Comparison of ENCODE assay signal across 17 cellular contexts in the genomic region with DNA sequence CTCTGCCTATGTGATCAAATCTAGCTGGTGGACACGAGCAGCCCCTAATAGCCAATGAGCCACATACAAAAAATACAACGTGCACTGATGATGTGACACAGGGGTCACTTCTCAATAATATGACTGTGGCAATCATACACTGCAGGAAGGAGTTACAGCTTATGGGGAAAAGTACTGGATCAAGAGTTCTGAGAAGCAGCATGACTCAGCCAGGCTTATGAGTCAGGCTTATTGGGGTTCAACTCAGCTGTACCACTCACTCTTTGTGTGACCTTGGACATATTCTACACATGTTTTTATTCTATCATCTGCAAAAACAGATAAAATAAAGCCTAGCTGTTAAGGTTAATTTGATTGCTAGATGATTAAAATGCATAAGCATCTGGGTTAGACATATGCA.
A peak's percentile ranks its signal among the peaks of the same experiment; 100 is the strongest.
DNase-seq lines count a peak whose midpoint lies in the region; ATAC-seq and TF ChIP-seq lines count a peak whose summit lies in the region.
"Had no signal": no experiment of that assay in that cellular context is flagged by ENCODE, and none has a peak within 500 bp of the region (broad histone marks: within the 10 kb centered on the region; RNA-seq: fewer than 3 reads in every experiment).

No MANE protein-coding gene starts in this region.

- no peak overlapping the region for H2BK12ac ChIP-seq in neuronal stem cell (ENCODE audit: low read length)

- no peak overlapping the region for H4K91ac ChIP-seq in neuronal stem cell (ENCODE audit: low read depth, low read length, poor library complexity)

- H2AFZ ChIP-seq in neuronal stem cell (ENCODE audit: low read length), result no peak overlapping the region
- H2AFZ ChIP-seq: GM23338 had no signal

- no peak overlapping the region for H3K14ac ChIP-seq in neuronal stem cell (ENCODE audit: low read length)

- peak overlapping the region; percentile 11 for H3K18ac ChIP-seq in neuronal stem cell (ENCODE audit: low read length)

- H3K4me1 ChIP-seq in neuronal stem cell (ENCODE audit: control insufficient read depth in 2 of 2, insufficient read depth in 1 of 2, low read depth in 1 of 2, low read length in 2 of 2), result peaks cover 4 to 10% of the 10 kb centered on the region in 2 donors
- H3K4me1 ChIP-seq: gastrocnemius medialis, stomach had no signal

- no peak overlapping the region for H2BK15ac ChIP-seq in neuronal stem cell (ENCODE audit: low read length)

- H3K4me3 ChIP-seq in epithelial cell of proximal tubule (ENCODE audit: low read depth, low read length) (no peak overlapping the region), neuronal stem cell (ENCODE audit: low read length in 2 of 2) (no peak overlapping the region)
- H3K4me3 ChIP-seq: gastrocnemius medialis, GM23338, mucosa of descending colon, stomach had no signal

- H3K9me3 ChIP-seq in neuronal stem cell (replicated peaks in 1 of 2; ENCODE audit: control insufficient read depth in 2 of 2, insufficient read depth in 1 of 2, low read depth in 1 of 2, low read length in 2 of 2), result no peaks in the 10 kb centered on the region
- H3K9me3 ChIP-seq: gastrocnemius medialis, mucosa of descending colon, stomach had no signal

- H3K4me2 ChIP-seq in neuronal stem cell (ENCODE audit: insufficient read depth, low read length, poor library complexity, severe bottlenecking), result no peak overlapping the region
- H3K4me2 ChIP-seq: GM23338 had no signal

- no peak for TF ChIP-seq CTCF in epithelial cell of proximal tubule (conservative IDR thresholded peaks at IDR 0.05; ENCODE audit: low read depth, low read length)

- no peak overlapping the region for H3K23ac ChIP-seq in neuronal stem cell (ENCODE audit: low read depth, low read length, poor library complexity)

- H3K36me3 ChIP-seq in neuronal stem cell (replicated peaks in 1 of 2; ENCODE audit: control insufficient read depth in 2 of 2, insufficient read depth in 2 of 2, low read length in 2 of 2), result no peaks in the 10 kb centered on the region
- H3K36me3 ChIP-seq: gastrocnemius medialis, stomach had no signal

- no CpG with 5 or more reads among the region's 2 CpGs for WGBS in neuronal stem cell (ENCODE audit: extremely low coverage in 2 of 2, insufficient read length in 2 of 2, insufficient replicate concordance in 1 of 2), 2 donors

- H2BK120ac ChIP-seq in neuronal stem cell (ENCODE audit: low read depth, low read length), result no peak overlapping the region

- no peak for ATAC-seq in GM19467 (IDR thresholded peaks at IDR 0.05; ENCODE audit: unreplicated experiment)
- no peak for ATAC-seq in GM21390 (IDR thresholded peaks at IDR 0.05; ENCODE audit: unreplicated experiment)
- ATAC-seq: activated CD4-positive, alpha-beta T cell treated with anti-CD3 and anti-CD28 coated beads for 36 hours; effector memory CD8-positive, alpha-beta T cell; gastrocnemius medialis; GM23338; left lobe of liver; mucosa of descending colon had no signal

- H2AK5ac ChIP-seq in neuronal stem cell (ENCODE audit: low read depth, low read length), result no peak overlapping the region

- peak; percentile 40 for DNase-seq in HS-27A (ENCODE audit: low read depth)
- peak; percentile 9 for DNase-seq in SW480 (ENCODE audit: low spot score)
- DNase-seq in epithelial cell of proximal tubule (ENCODE audit: low read depth), result peak; percentile 3
- DNase-seq in neuronal stem cell (ENCODE audit: low spot score), result no peak
- no peak for DNase-seq in activated CD4-positive, alpha-beta T cell treated with anti-CD3 and anti-CD28 coated beads for 48 hours
- no peak for DNase-seq in NOMO-1 treated with DMSO at 0.1 percent for 48 hours (lab: John Stamatoyannopoulos, UW; ENCODE audit: unreplicated experiment)
- DNase-seq: activated CD4-positive, alpha-beta T cell treated with anti-CD3 and anti-CD28 coated beads for 36 hours; activated effector memory CD4-positive, alpha-beta T cell treated with Interleukin-2 at 50 U/mL for 16 hours; effector memory CD8-positive, alpha-beta T cell; gastrocnemius medialis; mucosa of descending colon; NCI-H2081 treated with DMSO at 0.1 percent for 48 hours; stomach had no signal

- no peak overlapping the region for H3K4ac ChIP-seq in neuronal stem cell (ENCODE audit: low read length)

- H2BK5ac ChIP-seq in neuronal stem cell (ENCODE audit: low read length), result no peak overlapping the region

- no peaks in the 10 kb centered on the region for H3K79me1 ChIP-seq in neuronal stem cell (ENCODE audit: low read depth, low read length)

- no peaks in the 10 kb centered on the region for H3K27me3 ChIP-seq in neuronal stem cell (ENCODE audit: control insufficient read depth in 3 of 3, insufficient read depth in 3 of 3, low read depth in 1 of 3, low read length in 3 of 3)
- H3K27me3 ChIP-seq: gastrocnemius medialis, stomach had no signal

- H4K8ac ChIP-seq in neuronal stem cell (ENCODE audit: low read depth, low read length), result no peak overlapping the region

- H3K9ac ChIP-seq in neuronal stem cell (ENCODE audit: low read depth, low read length, poor library complexity), result no peak overlapping the region

- H3K27ac ChIP-seq in neuronal stem cell (replicated peaks; ENCODE audit: low read length), result no peak overlapping the region
- H3K27ac ChIP-seq: gastrocnemius medialis, stomach had no signal

Comparison
In these comparisons a context has a peak if more than half of its experiments do, and no peak if none do; other contexts are left out.
1. DNase-seq: peak in HS-27A (single experiment), SW480 (single experiment) and epithelial cell of proximal tubule (single experiment); none in neuronal stem cell (single experiment), activated CD4-positive, alpha-beta T cell treated with anti-CD3 and anti-CD28 coated beads for 48 hours (single experiment) and NOMO-1 treated with DMSO at 0.1 percent for 48 hours (single experiment).